Comparison of ENCODE assay signal across 10 cellular contexts in the genomic region with DNA sequence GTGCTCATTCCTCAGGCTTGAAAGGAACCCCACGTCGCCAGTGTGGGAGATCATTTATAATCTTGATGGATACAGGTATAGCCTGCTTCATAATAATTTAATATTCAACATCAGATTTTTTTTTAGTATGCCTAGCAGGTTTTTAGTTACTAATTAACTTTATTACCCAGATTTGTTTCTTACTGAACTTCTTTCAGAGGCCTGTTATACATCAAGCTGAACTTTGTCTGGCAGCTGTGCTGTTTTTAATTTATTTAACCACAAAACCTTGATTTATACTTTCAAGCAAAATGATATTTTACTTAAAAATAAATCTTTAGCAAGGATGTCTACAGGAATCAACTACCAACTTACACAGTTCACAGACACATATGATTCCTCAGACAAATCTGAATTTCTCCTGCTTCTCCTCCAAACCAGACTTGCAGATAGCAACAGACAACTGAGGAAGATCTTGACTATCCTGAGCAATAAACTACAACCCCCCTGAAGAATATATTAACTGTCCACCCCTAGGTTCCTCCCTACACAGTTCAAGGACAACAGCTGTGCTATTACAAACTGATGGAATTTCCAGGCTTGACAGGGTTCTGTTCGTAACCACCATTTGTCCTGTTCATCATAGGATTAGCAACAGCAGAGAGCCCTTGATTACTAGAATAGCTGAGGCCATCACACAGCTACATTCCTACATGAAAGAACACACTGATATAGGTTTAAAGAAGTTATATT. TPM values are rescaled to one million over a fixed set of nuclear protein-coding genes. Genes with fewer than 3 reads are reported as not detected.
A peak's percentile ranks its signal among the peaks of the same experiment; 100 is the strongest.
DNase-seq lines count a peak whose midpoint lies in the region; FAIRE-seq and TF ChIP-seq lines count a peak whose summit lies in the region.
"Had no signal": no experiment of that assay in that cellular context is flagged by ENCODE, and none has a peak within 500 bp of the region (broad histone marks: within the 10 kb centered on the region; RNA-seq: fewer than 3 reads in every experiment).

No MANE protein-coding gene starts in this region.

- H3K36me3 Mint-ChIP-seq in neural progenitor cell, result peaks cover 11% of the 10 kb centered on the region

- H3K9me3 Mint-ChIP-seq in neural progenitor cell, result peaks cover 2% of the 10 kb centered on the region

- H3K27ac Mint-ChIP-seq in neural progenitor cell, result peak overlapping the region; percentile 38

- no peaks in the 10 kb centered on the region for H3K27me3 ChIP-seq in BLaER1
- no peaks in the 10 kb centered on the region for H3K27me3 ChIP-seq in neural progenitor cell
- H3K27me3 ChIP-seq in tibial nerve, result no peaks in the 10 kb centered on the region
- H3K27me3 ChIP-seq: foreskin keratinocyte had no signal

- H3K9ac ChIP-seq in BLaER1, result no peak overlapping the region
- no peak overlapping the region for H3K9ac ChIP-seq in neural progenitor cell

- H3K4me2 ChIP-seq in BLaER1 (peak overlapping the region; percentile 60), neural progenitor cell (no peak overlapping the region)

- H3K4me1 ChIP-seq in BLaER1 (peaks cover 48% of the 10 kb centered on the region), neural progenitor cell (peaks cover 5% of the 10 kb centered on the region), tibial nerve (peaks cover 0 to 86% (median 53%) of the 10 kb centered on the region in 4 donors)

- no peak for TF ChIP-seq POLR2A in tibial nerve (IDR thresholded peaks at IDR 0.05)

- H3K4me3 Mint-ChIP-seq in neural progenitor cell, result no peak overlapping the region

- no peak for TF ChIP-seq EP300 in tibial nerve (IDR thresholded peaks at IDR 0.05)

- DNase-seq in RCC 7860 (ENCODE audit: low spot score), result peak; percentile 29
- peak; percentile 39 for DNase-seq in fibroblast of peridontal ligament (ENCODE audit: extremely low read depth)
- peak; percentile 6 for DNase-seq in neural progenitor cell (ENCODE audit: low spot score)
- DNase-seq in central memory CD4-positive, alpha-beta T cell, result no peak
- no peak for DNase-seq in NCI-H345 (lab: John Stamatoyannopoulos, UW)
- no peak for DNase-seq in tibial nerve (ENCODE audit: low spot score in 2 of 2)
- no peak for DNase-seq in stimulated activated CD4-positive, alpha-beta T cell treated with anti-CD3 and anti-CD28 coated beads, Interleukin-4, amount 100 ng/mL, for 24 hours
- DNase-seq: foreskin keratinocyte, NCI-H510A had no signal

- no peaks in the 10 kb centered on the region for H3F3A ChIP-seq in neural progenitor cell (ENCODE audit: low read depth)

- H3K4me1 Mint-ChIP-seq in neural progenitor cell, result peaks cover 54% of the 10 kb centered on the region

- H3K27me3 Mint-ChIP-seq in neural progenitor cell (ENCODE audit: insufficient read depth, low read depth), result no peaks in the 10 kb centered on the region

- H3K27ac ChIP-seq in BLaER1 (0 out of 2 replicates have a peak overlapping the region, but pooled peaks have one; percentile 32), neural progenitor cell (no peak overlapping the region), tibial nerve (peak overlapping the region in 2 of 4 donors; percentile 30 to 52)
- H3K27ac ChIP-seq: foreskin keratinocyte had no signal

- 49 to 55% methylated on average over 3 of the region's 3 CpGs for WGBS in tibial nerve, 2 donors

- peaks cover 74% of the 10 kb centered on the region for H4K20me1 ChIP-seq in BLaER1
- peaks cover 29% of the 10 kb centered on the region for H4K20me1 ChIP-seq in neural progenitor cell (ENCODE audit: low read depth)

- no peak overlapping the region for H3K4me3 ChIP-seq in BLaER1
- no peak overlapping the region for H3K4me3 ChIP-seq in neural progenitor cell
- H3K4me3 ChIP-seq in tibial nerve, result no peak overlapping the region

- TF ChIP-seq CTCF in neural progenitor cell (IDR thresholded peaks at IDR 0.05) (no peak), tibial nerve (IDR thresholded peaks at IDR 0.05) (no peak)

- peaks cover 51% of the 10 kb centered on the region for H3K79me2 ChIP-seq in neural progenitor cell (ENCODE audit: low read depth)

- H2AFZ ChIP-seq in neural progenitor cell (replicated peaks), result no peak overlapping the region

- peak; percentile 22 for FAIRE-seq in RCC 7860 (lab: Jason Lieb, UNC)

- H3K36me3 ChIP-seq in BLaER1 (peaks cover 10% of the 10 kb centered on the region; the same call in 1 of the 2 replicates), neural progenitor cell (no peaks in the 10 kb centered on the region), tibial nerve (peaks cover 0 to 4% (median 0%) of the 10 kb centered on the region in 3 donors)

- peaks cover 7% of the 10 kb centered on the region for H3K9me3 ChIP-seq in BLaER1
- no peaks in the 10 kb centered on the region for H3K9me3 ChIP-seq in neural progenitor cell (ENCODE audit: low read depth)
- no peaks in the 10 kb centered on the region for H3K9me3 ChIP-seq in tibial nerve

RNA-seq across cellular contexts. Expression of a gene that starts 0.6 kb away (rescaled TPM):
- 54.6 and 66.6 TPM in 2 replicates for total RNA-seq in neural progenitor cell (ENCODE audit: low replicate concordance)
- 100 to 1,000 TPM; 201 to 239 (median 231) TPM for total RNA-seq in tibial nerve

Comparison
In these comparisons a context has a peak if more than half of its experiments do, and no peak if none do; other contexts are left out.
1. DNase-seq: peak in RCC 7860 (single experiment), fibroblast of peridontal ligament (single experiment) and neural progenitor cell (single experiment); none in central memory CD4-positive, alpha-beta T cell (single experiment), NCI-H345 (single experiment), tibial nerve (0 of 2) and stimulated activated CD4-positive, alpha-beta T cell treated with anti-CD3 and anti-CD28 coated beads, Interleukin-4, amount 100 ng/mL, for 24 hours (single experiment).